In genomic region chr2:238016526-238016925, GRCh38 we compare ENCODE assay signal across 19 cellular contexts. TPM values are rescaled to one million over a fixed set of nuclear protein-coding genes. Genes with fewer than 3 reads are reported as not detected.
DNase-seq lines count a peak whose midpoint lies in the region; ATAC-seq and TF ChIP-seq lines count a peak whose summit lies in the region.
"Had no signal": no experiment of that assay in that cellular context is flagged by ENCODE, and none has a peak within 500 bp of the region (broad histone marks: within the 10 kb centered on the region; RNA-seq: fewer than 3 reads in every experiment).

No MANE protein-coding gene starts in this region.

- H3K27me3 Mint-ChIP-seq in activated T-cell treated with anti-CD3 and anti-CD28 coated beads, Interleukin-2, amount 50 U/mL, for 72 hours (ENCODE audit: low read depth), result no peaks in the 10 kb centered on the region
- no peaks in the 10 kb centered on the region for H3K27me3 Mint-ChIP-seq in memory B cell

- peak overlapping the region; percentile 12 for H3K27ac Mint-ChIP-seq in activated T-cell treated with anti-CD3 and anti-CD28 coated beads, Interleukin-2, amount 50 U/mL, for 72 hours
- no peak overlapping the region for H3K27ac Mint-ChIP-seq in memory B cell
- H3K27ac Mint-ChIP-seq: CD8-positive, alpha-beta T cell had no signal

- no peaks in the 10 kb centered on the region for H3K9me3 ChIP-seq in transverse colon

- H3K4me3 ChIP-seq in transverse colon (no peak overlapping the region), lower leg skin (ENCODE audit: low read depth, poor library complexity, severe bottlenecking) (no peak overlapping the region)
- H3K4me3 ChIP-seq: K562 had no signal

- TF ChIP-seq EP300 in transverse colon (IDR thresholded peaks at IDR 0.05; ENCODE audit: low read depth), result no peak

- no peak overlapping the region for H3K27ac ChIP-seq in transverse colon
- H3K27ac ChIP-seq: HL-60, RWPE1 had no signal

- intact Hi-C loops in transverse colon (cut with DNase I; ENCODE audit: low total_unique reads) (no loop called here), lower leg skin (cut with DNase I; ENCODE audit: low total_unique reads) (no loop called here)

- 83 to 85% methylated on average over 7 to 8 of the region's 8 CpGs for WGBS in transverse colon (ENCODE audit: low coverage in 1 of 2), 2 donors
- 88 to 96% methylated on average over 8 of the region's 8 CpGs for WGBS in lower leg skin, 2 donors

- TF ChIP-seq CTCF in transverse colon (IDR thresholded peaks at IDR 0.05) (no peak), lower leg skin (IDR thresholded peaks at IDR 0.05) (no peak)

- no peaks in the 10 kb centered on the region for H3K27me3 ChIP-seq in transverse colon

- H3K36me3 Mint-ChIP-seq in activated T-cell treated with anti-CD3 and anti-CD28 coated beads, Interleukin-2, amount 50 U/mL, for 72 hours (ENCODE audit: insufficient read depth in 2 of 2), result peaks cover 5 to 14% of the 10 kb centered on the region in 2 donors
- H3K36me3 Mint-ChIP-seq in memory B cell, result peaks cover 32% of the 10 kb centered on the region

- H3K4me3 Mint-ChIP-seq in activated T-cell treated with anti-CD3 and anti-CD28 coated beads, Interleukin-2, amount 50 U/mL, for 72 hours, result no peak overlapping the region
- no peak overlapping the region for H3K4me3 Mint-ChIP-seq in memory B cell
- H3K4me3 Mint-ChIP-seq: CD8-positive, alpha-beta T cell had no signal

- no peak for TF ChIP-seq POLR2A in transverse colon (IDR thresholded peaks at IDR 0.05)
- no peak for TF ChIP-seq POLR2A in lower leg skin (IDR thresholded peaks at IDR 0.05)

- H3K4me1 ChIP-seq in transverse colon, result no peaks in the 10 kb centered on the region

- H3K9me3 Mint-ChIP-seq in activated T-cell treated with anti-CD3 and anti-CD28 coated beads, Interleukin-2, amount 50 U/mL, for 72 hours, result no peaks in the 10 kb centered on the region
- no peaks in the 10 kb centered on the region for H3K9me3 Mint-ChIP-seq in memory B cell
- H3K9me3 Mint-ChIP-seq: CD8-positive, alpha-beta T cell had no signal

- H3K36me3 ChIP-seq in transverse colon, result no peaks in the 10 kb centered on the region

- no peak for DNase-seq in activated T-cell treated with anti-CD3 and anti-CD28 coated beads, Interleukin-2, amount 50 U/mL, for 72 hours
- no peak for DNase-seq in activated T-cell treated with anti-CD3 and anti-CD28 coated beads, Interleukin-2, amount 50 U/mL, for 1 hour
- DNase-seq in NCI-H345 (lab: John Stamatoyannopoulos, UW), result peak; percentile 66
- no peak for DNase-seq in memory B cell (ENCODE audit: low spot score in 2 of 2)
- no peak for DNase-seq in transverse colon
- no peak for DNase-seq in OCI-M2 (lab: John Stamatoyannopoulos, UW; ENCODE audit: unreplicated experiment)
- no peak for DNase-seq in lower leg skin (ENCODE audit: low spot score in 2 of 2)
- DNase-seq: ACHN; CD8-positive, alpha-beta T cell; GOT3; NCI-H1048; NCI-H1694 treated with DMSO at 0.1 percent for 48 hours; NCI-H2171 treated with DMSO at 0.1 percent for 48 hours; NCI-H526; NK-92 treated with Interleukin-12 subunit alpha and Interleukin-12 subunit beta, amount 100 ng/mL, for 24 hours; OCI-M1 had no signal

- ATAC-seq in activated T-cell treated with anti-CD3 and anti-CD28 coated beads, Interleukin-2, amount 50 U/mL, for 72 hours (replicated peaks in 1 of 2), result no peak
- ATAC-seq in memory B cell (ENCODE audit: low read depth), result peak; percentile 45
- ATAC-seq: CD8-positive, alpha-beta T cell; K562 had no signal

- in situ Hi-C loops in transverse colon (cut with MboI; ENCODE audit: low pct_ligation_motif_present in 1 of 4, low pct_unique_long_range_greater_than_20kb in 1 of 4, low sequenced_read_pairs in 3 of 4), result no loop called here

- peaks cover 5% of the 10 kb centered on the region for H3K4me1 Mint-ChIP-seq in activated T-cell treated with anti-CD3 and anti-CD28 coated beads, Interleukin-2, amount 50 U/mL, for 72 hours (ENCODE audit: low read depth)
- H3K4me1 Mint-ChIP-seq in memory B cell, result peaks cover 2% of the 10 kb centered on the region

RNA-seq across cellular contexts. Expression of gene SCLY, which starts 44.3 kb away (rescaled TPM):
- 10 to 100 TPM; 36.3 to 38.2 TPM for total RNA-seq in activated T-cell treated with anti-CD3 and anti-CD28 coated beads, Interleukin-2, amount 50 U/mL, for 72 hours
- 10 to 100 TPM in 3 of 4 donors, 1 to 10 TPM in 1; 9.4 to 24.3 (median 11.1) TPM for total RNA-seq in transverse colon
- 10 to 100 TPM in 1 of 4 donors, 1 to 10 TPM in 3; 2.4 to 12.1 (median 8.2) TPM for total RNA-seq in lower leg skin

RNA-seq across cellular contexts. Expression of gene UBE2F, which starts 49.7 kb away (rescaled TPM):
- total RNA-seq in activated T-cell treated with anti-CD3 and anti-CD28 coated beads, Interleukin-2, amount 50 U/mL, for 72 hours, result 10 to 100 TPM; 73.6 to 81.7 TPM
- 10 to 100 TPM; 66.8 to 79.4 (median 70.5) TPM for total RNA-seq in transverse colon
- 10 to 100 TPM; 32.8 to 46.9 (median 33.3) TPM for total RNA-seq in lower leg skin
